In genomic region chr20:63829598-63829942, GRCh38 we compare ENCODE assay signal across 8 cellular contexts. TPM values are rescaled to one million over a fixed set of nuclear protein-coding genes. Genes with fewer than 3 reads are reported as not detected.
DNase-seq lines count a peak whose midpoint lies in the region; ATAC-seq and TF ChIP-seq lines count a peak whose summit lies in the region.

No MANE protein-coding gene starts in this region.

- no peak overlapping the region for H3K27ac Mint-ChIP-seq in CD14-positive monocyte
- H3K27ac Mint-ChIP-seq in nephron progenitor cell = no peak overlapping the region

- H3K27ac ChIP-seq in effector memory CD4-positive, alpha-beta T cell (ENCODE audit: insufficient read depth, low read length, poor library complexity, severe bottlenecking) = no peak overlapping the region

- peaks cover 15% of the 10 kb centered on the region for H3K4me1 ChIP-seq in effector memory CD4-positive, alpha-beta T cell (ENCODE audit: control insufficient read depth, insufficient read depth, low read length, poor library complexity, severe bottlenecking)

- TF ChIP-seq CTCF in CD14-positive monocyte (IDR thresholded peaks at IDR 0.05) (no peak), nephron progenitor cell (IDR thresholded peaks at IDR 0.05) (no peak)

- H3K36me3 Mint-ChIP-seq in CD14-positive monocyte (peaks cover 0 to 8% of the 10 kb centered on the region in 2 donors), nephron progenitor cell (ENCODE audit: low read depth) (peaks cover 8% of the 10 kb centered on the region)

- ATAC-seq in HG02885 (IDR thresholded peaks at IDR 0.05; ENCODE audit: poor library complexity, unreplicated experiment) = no peak

- intact Hi-C loops in CD14-positive monocyte (cut with micrococcal nuclease) = loop anchor here in 1 of 2 donors (5.0 kb wide), 1 partner anchor 33 kb away; the partner anchor contains the start of gene ABHD16B

- H3K4me3 Mint-ChIP-seq in CD14-positive monocyte = peak overlapping the region; percentile 91 to 96
- peak overlapping the region; percentile 96 for H3K4me3 Mint-ChIP-seq in nephron progenitor cell

- H3K9me3 Mint-ChIP-seq in CD14-positive monocyte = peaks cover 0 to 20% (median 7%) of the 10 kb centered on the region in 7 donors
- no peaks in the 10 kb centered on the region for H3K9me3 Mint-ChIP-seq in nephron progenitor cell

- H3K4me3 ChIP-seq in effector memory CD4-positive, alpha-beta T cell (ENCODE audit: insufficient read depth, low read depth, low read length, poor library complexity, severe bottlenecking) = peak overlapping the region; percentile 33

- H3K36me3 ChIP-seq in effector memory CD4-positive, alpha-beta T cell (ENCODE audit: control insufficient read depth, insufficient read depth, low read length) = no peaks in the 10 kb centered on the region

- H3K9me3 ChIP-seq in effector memory CD4-positive, alpha-beta T cell (ENCODE audit: control insufficient read depth, low read length) = no peaks in the 10 kb centered on the region

- peaks cover 36% of the 10 kb centered on the region for H3K27me3 ChIP-seq in effector memory CD4-positive, alpha-beta T cell (replicated peaks; ENCODE audit: control insufficient read depth, insufficient read depth, low read length, poor library complexity, severe bottlenecking)

- H3K4me1 Mint-ChIP-seq in CD14-positive monocyte (peaks cover 9% of the 10 kb centered on the region), nephron progenitor cell (peaks cover 61% of the 10 kb centered on the region)

- H3K27me3 Mint-ChIP-seq in CD14-positive monocyte (ENCODE audit: low read depth in 3 of 3) (peaks cover 57 to 71% (median 69%) of the 10 kb centered on the region in 3 donors), nephron progenitor cell (ENCODE audit: low read depth, poor library complexity) (peaks cover 16% of the 10 kb centered on the region)

- DNase-seq in CD14-positive monocyte (ENCODE audit: low spot score) (no peak), MV-4-11 (lab: John Stamatoyannopoulos, UW) (peak; percentile 20), nephron progenitor cell (no peak), EL (no peak), cerebellar cortex (ENCODE audit: low spot score) (no peak), pons (ENCODE audit: low spot score) (no peak)
- DNase-seq in effector memory CD4-positive, alpha-beta T cell = no peak

RNA-seq across cellular contexts. Expression of gene ZBTB46, which starts 1.5 kb away (rescaled TPM):
- under 1 TPM; 0.07 to 0.37 TPM for polyA plus RNA-seq in CD14-positive monocyte

RNA-seq across cellular contexts. Expression of gene ABHD16B, which starts 31.7 kb away (rescaled TPM):
- polyA plus RNA-seq in CD14-positive monocyte = not detected

RNA-seq across cellular contexts. Expression of gene TPD52L2, which starts 35.5 kb away (rescaled TPM):
- polyA plus RNA-seq in CD14-positive monocyte = 100 to 1,000 TPM; 144 to 167 TPM
